10 cellular contexts compared by ENCODE assay signal in the genomic region with DNA sequence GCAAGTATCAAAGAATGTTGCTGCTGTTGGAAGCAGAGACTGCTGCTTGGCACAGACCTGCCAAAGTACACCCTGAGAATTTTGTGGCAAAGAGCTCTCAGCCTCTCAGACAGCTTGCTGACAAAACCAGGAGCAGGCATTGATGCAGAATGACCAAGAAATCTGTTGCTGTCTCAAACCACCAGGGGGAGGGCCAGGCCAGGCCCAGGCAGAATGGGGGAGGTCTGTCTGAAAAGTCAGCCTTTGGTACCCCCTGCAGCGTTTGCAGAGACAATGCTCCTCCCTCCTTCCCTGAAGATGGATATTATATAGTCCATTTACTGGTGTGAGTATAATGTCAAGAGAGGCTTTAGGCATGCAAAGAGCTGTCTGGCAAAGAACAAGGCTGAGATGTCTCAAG. TPM values are rescaled to one million over a fixed set of nuclear protein-coding genes. Genes with fewer than 3 reads are reported as not detected.
A peak's percentile ranks its signal among the peaks of the same experiment; 100 is the strongest.
DNase-seq lines count a peak whose midpoint lies in the region; ATAC-seq, FAIRE-seq and TF ChIP-seq lines count a peak whose summit lies in the region.
"Had no signal": no experiment of that assay in that cellular context is flagged by ENCODE, and none has a peak within 500 bp of the region (broad histone marks: within the 10 kb centered on the region; RNA-seq: fewer than 3 reads in every experiment).

No MANE protein-coding gene starts in this region.

- no CpG with 5 or more reads among the region's 1 CpG for WGBS in K562 (ENCODE audit: insufficient coverage, low coverage, missing lambda C conversion rate)

- no TSS peak for BruUV-seq in K562 (replicated peaks; lab: Mats Ljungman, UMichigan)

- H3K27ac ChIP-seq in K562 (ENCODE audit: extremely low read depth, low read depth, low read length) (no peak overlapping the region), osteoblast (ENCODE audit: low read depth, low read length) (no peak overlapping the region), kidney (ENCODE audit: low read depth in 2 of 2, low read length in 2 of 2) (no peak overlapping the region), ascending aorta (no peak overlapping the region), colonic mucosa (no peak overlapping the region)
- H3K27ac ChIP-seq: HL-60 had no signal

- no peak overlapping the region for H3K4me2 ChIP-seq in K562 (ENCODE audit: insufficient read depth, low read length)
- H3K4me2 ChIP-seq in osteoblast (ENCODE audit: insufficient read depth, low read length) = no peak overlapping the region

- TF ChIP-seq RAD21 in Ishikawa (IDR thresholded peaks at IDR 0.05; ENCODE audit: low read depth) (peak; percentile 54), K562 (CRISPR knock-in tag; conservative IDR thresholded peaks at IDR 0.05 in 1 of 2, IDR thresholded peaks at IDR 0.05 in 1 of 2) (peak in 1 of 2 experiments; percentile 44; a peak in 1 of 4 replicates)

- H4K20me1 ChIP-seq in K562 (replicated peaks; ENCODE audit: control insufficient read depth, insufficient read depth, low read length) (no peaks in the 10 kb centered on the region), osteoblast (ENCODE audit: insufficient read depth, low read length) (no peaks in the 10 kb centered on the region)

- intact Hi-C loops in K562 (cut with micrococcal nuclease) = no loop called here
- intact Hi-C loops in kidney (cut with DNase I) = no loop called here
- intact Hi-C loops in ascending aorta (cut with DNase I) = no loop called here
- intact Hi-C loops in colonic mucosa (cut with DNase I) = no loop called here

- POLR2A ChIA-PET in K562 (lab: Yijun Ruan, JAX) = no interaction called here

- no peak overlapping the region for H3K9ac ChIP-seq in K562 (ENCODE audit: insufficient read depth in 1 of 2, low read depth in 2 of 2, low read length in 2 of 2)
- H3K9ac ChIP-seq in kidney (ENCODE audit: low read length in 2 of 2) = no peak overlapping the region
- H3K9ac ChIP-seq in colonic mucosa (ENCODE audit: low read depth in 2 of 2, low read length in 2 of 2) = no peak overlapping the region

- no peak for TF ChIP-seq EP300 in Ishikawa (IDR thresholded peaks at IDR 0.05; ENCODE audit: borderline replicate concordance)
- no peak for TF ChIP-seq EP300 in K562 (IDR thresholded peaks at IDR 0.05; ENCODE audit: low read length)

- peak; percentile 77 for ATAC-seq in K562

- TF ChIP-seq POLR2A in K562 (conservative IDR thresholded peaks at IDR 0.05) = no peak

- H3K36me3 ChIP-seq in K562 (ENCODE audit: control insufficient read depth, insufficient read depth, low read length) (no peaks in the 10 kb centered on the region), osteoblast (ENCODE audit: insufficient read depth, low read length) (no peaks in the 10 kb centered on the region), kidney (ENCODE audit: control insufficient read depth in 1 of 2, insufficient read depth in 2 of 2, low read length in 2 of 2) (no peaks in the 10 kb centered on the region), ascending aorta (no peaks in the 10 kb centered on the region), colonic mucosa (no peaks in the 10 kb centered on the region)

- no peaks in the 10 kb centered on the region for H3K9me3 ChIP-seq in K562 (replicated peaks; ENCODE audit: control insufficient read depth, insufficient read depth, low read depth, low read length)
- no peaks in the 10 kb centered on the region for H3K9me3 ChIP-seq in osteoblast (ENCODE audit: low read depth, low read length)
- no peaks in the 10 kb centered on the region for H3K9me3 ChIP-seq in kidney (ENCODE audit: control insufficient read depth in 1 of 2, low read length in 2 of 2)
- H3K9me3 ChIP-seq in ascending aorta = no peaks in the 10 kb centered on the region
- no peaks in the 10 kb centered on the region for H3K9me3 ChIP-seq in colonic mucosa

- TF ChIP-seq CTCF in K562 (IDR thresholded peaks at IDR 0.05 in 2 of 3, conservative IDR thresholded peaks at IDR 0.05 in 1 of 3; ENCODE audit: insufficient read depth in 2 of 3, low read depth in 1 of 3, low read length in 3 of 3) = peak; percentile 42 to 57 (median 55)
- TF ChIP-seq CTCF in osteoblast (IDR thresholded peaks at IDR 0.05; ENCODE audit: extremely low read depth, low read depth, low read length) = peak; percentile 45
- TF ChIP-seq CTCF in kidney (IDR thresholded peaks at IDR 0.05; ENCODE audit: borderline replicate concordance, extremely low read depth, insufficient read depth) = no peak
- peak in 1 of 3 experiments; percentile 20 for TF ChIP-seq CTCF in ascending aorta (IDR thresholded peaks at IDR 0.05)
- TF ChIP-seq CTCF in colonic mucosa (IDR thresholded peaks at IDR 0.05) = no peak

- in situ Hi-C loops in K562 (cut with MboI) = no loop called here

- CTCF ChIA-PET in K562 (lab: Yijun Ruan, JAX; ENCODE audit: low intra/inter-chr PET ratio) = interaction anchor here (0.6 kb wide), 1 partner anchor 1468 kb away, joined by 3 read pairs; no protein-coding TSS in a partner anchor

- H2AFZ ChIP-seq in K562 (ENCODE audit: low read depth, low read length) (no peak overlapping the region), osteoblast (ENCODE audit: low read length) (no peak overlapping the region)

- H3K27me3 ChIP-seq in K562 (ENCODE audit: control insufficient read depth in 2 of 2, insufficient read depth in 2 of 2, low read length in 2 of 2) = no peaks in the 10 kb centered on the region
- peaks cover 32% of the 10 kb centered on the region for H3K27me3 ChIP-seq in osteoblast (ENCODE audit: insufficient read depth, low read length)
- H3K27me3 ChIP-seq in ascending aorta = no peaks in the 10 kb centered on the region
- no peaks in the 10 kb centered on the region for H3K27me3 ChIP-seq in colonic mucosa

- DNase-seq in NCI-H2081 (lab: John Stamatoyannopoulos, UW) (peak; percentile 17 to 33), NCI-H2081 treated with DMSO at 0.1 percent for 48 hours (lab: John Stamatoyannopoulos, UW) (no peak), K562 (ENCODE audit: extremely low read depth in 1 of 4, low spot score in 3 of 4) (peak; percentile 36 to 38 (median 36)), osteoblast (ENCODE audit: insufficient read length, low spot score, missing footprints) (peak; percentile 61), kidney (no peak), ascending aorta (ENCODE audit: low spot score in 2 of 2) (no peak), colonic mucosa (no peak)

- H3K9me1 ChIP-seq in K562 (ENCODE audit: control insufficient read depth, insufficient read depth, low read length) = no peaks in the 10 kb centered on the region

- no peak overlapping the region for H3K4me3 ChIP-seq in K562
- H3K4me3 ChIP-seq in osteoblast (ENCODE audit: insufficient read depth, low read length) = no peak overlapping the region
- H3K4me3 ChIP-seq in kidney (ENCODE audit: low read length in 2 of 2) = no peak overlapping the region
- no peak overlapping the region for H3K4me3 ChIP-seq in ascending aorta
- no peak overlapping the region for H3K4me3 ChIP-seq in colonic mucosa

- FAIRE-seq in K562 (lab: Jason Lieb, UNC) (peak; percentile 62), kidney (lab: Jason Lieb, UNC) (no peak)

- H3K4me1 ChIP-seq in K562 (replicated peaks in 1 of 2; ENCODE audit: control insufficient read depth in 2 of 2, insufficient read depth in 2 of 2, low read length in 2 of 2) (no peaks in the 10 kb centered on the region), osteoblast (ENCODE audit: insufficient read depth, low read length) (no peaks in the 10 kb centered on the region), kidney (ENCODE audit: control insufficient read depth in 1 of 2, insufficient read depth in 1 of 2, low read depth in 1 of 2, low read length in 2 of 2) (no peaks in the 10 kb centered on the region), ascending aorta (no peaks in the 10 kb centered on the region), colonic mucosa (no peaks in the 10 kb centered on the region)

- H3K79me2 ChIP-seq in K562 (ENCODE audit: control insufficient read depth, insufficient read depth, low read length) (no peaks in the 10 kb centered on the region), osteoblast (ENCODE audit: insufficient read depth, low read length) (no peaks in the 10 kb centered on the region)

TF ChIP-seq in Ishikawa, 13 proteins besides CTCF, POLR2A, EP300 and RAD21 (continues in another document):
- TF ChIP-seq, protein P1, sequence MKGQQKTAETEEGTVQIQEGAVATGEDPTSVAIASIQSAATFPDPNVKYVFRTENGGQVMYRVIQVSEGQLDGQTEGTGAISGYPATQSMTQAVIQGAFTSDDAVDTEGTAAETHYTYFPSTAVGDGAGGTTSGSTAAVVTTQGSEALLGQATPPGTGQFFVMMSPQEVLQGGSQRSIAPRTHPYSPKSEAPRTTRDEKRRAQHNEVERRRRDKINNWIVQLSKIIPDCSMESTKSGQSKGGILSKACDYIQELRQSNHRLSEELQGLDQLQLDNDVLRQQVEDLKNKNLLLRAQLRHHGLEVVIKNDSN (IDR thresholded peaks at IDR 0.05) = no peak

TF ChIP-seq in K562, 482 proteins besides CTCF, POLR2A, EP300 and RAD21 (continues in another document):
- no peak for TF ChIP-seq SIN3B (IDR thresholded peaks at IDR 0.05; ENCODE audit: low read depth)
- no peak for TF ChIP-seq HCFC1 (IDR thresholded peaks at IDR 0.05; ENCODE audit: low read depth, low read length)
- no peak for TF ChIP-seq ZNF764 (CRISPR knock-in tag; IDR thresholded peaks at IDR 0.05; ENCODE audit: low read depth)

RNA-seq across cellular contexts. Expression of gene TRPC5OS, which starts 52.9 kb away (rescaled TPM):
- total RNA-seq in K562 (2011; cell fraction: chromatin; rRNA removed; ENCODE audit: low replicate concordance) = not detected in 2 replicates
- total RNA-seq in K562 (2011; cell fraction: nucleolus; rRNA removed) = not detected in 2 replicates
- not detected in 2 replicates for total RNA-seq in K562 (2011; cell fraction: nucleoplasm; rRNA removed)
- total RNA-seq in K562 (2014; rRNA removed) (not detected in 2 replicates), K562 (2014; rRNA removed; fragmentation: Illumina TruSeq; extraction: Trizol) (not detected in 2 replicates), K562 (2015; rRNA removed; fragmentation: Illumina TruSeq; extraction: Trizol) (not detected in 2 replicates), K562 (2021) (not detected in 2 replicates), osteoblast (not detected in 2 replicates), kidney (not detected), ascending aorta (not detected), colonic mucosa (not detected)
- polyA plus RNA-seq in K562 (2011; rRNA removed) (not detected in 2 replicates), K562 (2014; fragmentation: Illumina TruSeq; extraction: Trizol) (not detected in 2 replicates), K562 (2014; fragmentation: Nextera tagmentation; extraction: Ambion mirVana) (not detected), K562 (2014; rRNA removed) (not detected in 2 replicates), kidney (ENCODE audit: insufficient read depth, low read depth, low replicate concordance) (0.13 TPM)
- not detected in 2 replicates for polyA plus RNA-seq in K562 (2011; cell fraction: cytosol; rRNA removed)
- not detected in 2 replicates for polyA plus RNA-seq in K562 (2011; cell fraction: nucleus; rRNA removed)
- polyA plus RNA-seq in K562 (2012) = not detected in 2 replicates
- not detected in 2 replicates for polyA minus RNA-seq in K562 (2011; rRNA and poly(A)+ RNA removed)
- not detected in 2 replicates for polyA minus RNA-seq in K562 (2011; cell fraction: cytosol; rRNA and poly(A)+ RNA removed)
- polyA minus RNA-seq in K562 (2011; cell fraction: nucleus; rRNA and poly(A)+ RNA removed) = not detected in 2 replicates
- polyA plus RNA-seq: BJ had no signal

Comparison
In these comparisons a context has a peak if more than half of its experiments do, and no peak if none do; other contexts are left out.
1. DNase-seq: peak in NCI-H2081 (2 of 2), K562 (4 of 4) and osteoblast (single experiment); none in NCI-H2081 treated with DMSO at 0.1 percent for 48 hours (single experiment), kidney (single experiment), ascending aorta (0 of 2) and colonic mucosa (single experiment).
2. CTCF ChIP-seq: peak in K562 (3 of 3) and osteoblast (single experiment); none in kidney (single experiment) and colonic mucosa (single experiment).